19 cellular contexts compared by ENCODE assay signal in genomic region chr10:49194212-49194920, GRCh38. TPM values are rescaled to one million over a fixed set of nuclear protein-coding genes. Genes with fewer than 3 reads are reported as not detected.
A peak's percentile ranks its signal among the peaks of the same experiment; 100 is the strongest.
DNase-seq lines count a peak whose midpoint lies in the region; ATAC-seq, FAIRE-seq and TF ChIP-seq lines count a peak whose summit lies in the region.
"Had no signal": no experiment of that assay in that cellular context is flagged by ENCODE, and none has a peak within 500 bp of the region (broad histone marks: within the 10 kb centered on the region; RNA-seq: fewer than 3 reads in every experiment).

No MANE protein-coding gene starts in this region.

- H3K4me3 Mint-ChIP-seq in activated CD4-positive, alpha-beta T cell treated with anti-CD3 and anti-CD28 coated beads, Interleukin-2, amount 10 ng/mL, durations not matched to agents 24 days and 14 days = no peak overlapping the region
- peak overlapping the region; percentile 67 for H3K4me3 Mint-ChIP-seq in activated T-helper 17 cell treated with anti-CD3 and anti-CD28 coated beads, Interleukin-2, amount 50 U/mL, for 72 hours
- H3K4me3 Mint-ChIP-seq in natural killer cell = peak overlapping the region; percentile 52
- H3K4me3 Mint-ChIP-seq: neural crest cell, WTC11 had no signal

- peaks cover 9% of the 10 kb centered on the region for H3K9me3 Mint-ChIP-seq in activated CD4-positive, alpha-beta T cell treated with anti-CD3 and anti-CD28 coated beads, Interleukin-2, amount 10 ng/mL, durations not matched to agents 24 days and 14 days
- H3K9me3 Mint-ChIP-seq in activated T-helper 17 cell treated with anti-CD3 and anti-CD28 coated beads, Interleukin-2, amount 50 U/mL, for 72 hours = no peaks in the 10 kb centered on the region
- no peaks in the 10 kb centered on the region for H3K9me3 Mint-ChIP-seq in natural killer cell
- H3K9me3 Mint-ChIP-seq: neural crest cell, WTC11 had no signal

- H3K36me3 Mint-ChIP-seq in activated CD4-positive, alpha-beta T cell treated with anti-CD3 and anti-CD28 coated beads, Interleukin-2, amount 10 ng/mL, durations not matched to agents 24 days and 14 days (ENCODE audit: low read depth) = peaks cover 2% of the 10 kb centered on the region
- H3K36me3 Mint-ChIP-seq in activated T-helper 17 cell treated with anti-CD3 and anti-CD28 coated beads, Interleukin-2, amount 50 U/mL, for 72 hours (ENCODE audit: low read depth) = no peaks in the 10 kb centered on the region
- H3K36me3 Mint-ChIP-seq in natural killer cell = no peaks in the 10 kb centered on the region
- H3K36me3 Mint-ChIP-seq: WTC11 had no signal

- peak overlapping the region; percentile 30 for H3K27ac Mint-ChIP-seq in activated CD4-positive, alpha-beta T cell treated with anti-CD3 and anti-CD28 coated beads, Interleukin-2, amount 10 ng/mL, durations not matched to agents 24 days and 14 days
- peak overlapping the region; percentile 70 for H3K27ac Mint-ChIP-seq in activated T-helper 17 cell treated with anti-CD3 and anti-CD28 coated beads, Interleukin-2, amount 50 U/mL, for 72 hours
- H3K27ac Mint-ChIP-seq in natural killer cell = peak overlapping the region; percentile 80 to 84
- H3K27ac Mint-ChIP-seq: WTC11 had no signal

- FAIRE-seq in kidney (lab: Jason Lieb, UNC) = no peak

- no peak overlapping the region for H3K4me3 ChIP-seq in kidney (ENCODE audit: low read length in 2 of 2)
- H3K4me3 ChIP-seq: A549, gastroesophageal sphincter, right lobe of liver, transverse colon had no signal

- no peaks in the 10 kb centered on the region for H3K4me1 ChIP-seq in kidney (ENCODE audit: control insufficient read depth in 1 of 2, insufficient read depth in 1 of 2, low read depth in 1 of 2, low read length in 2 of 2)
- H3K4me1 ChIP-seq: A549 had no signal

- H3K9me3 ChIP-seq in kidney (ENCODE audit: control insufficient read depth in 1 of 2, low read length in 2 of 2) = no peaks in the 10 kb centered on the region
- H3K9me3 ChIP-seq: A549, right lobe of liver, transverse colon had no signal

- H3K4me1 Mint-ChIP-seq in activated CD4-positive, alpha-beta T cell treated with anti-CD3 and anti-CD28 coated beads, Interleukin-2, amount 10 ng/mL, durations not matched to agents 24 days and 14 days = peaks cover 26% of the 10 kb centered on the region
- peaks cover 18% of the 10 kb centered on the region for H3K4me1 Mint-ChIP-seq in activated T-helper 17 cell treated with anti-CD3 and anti-CD28 coated beads, Interleukin-2, amount 50 U/mL, for 72 hours
- H3K4me1 Mint-ChIP-seq in natural killer cell = peaks cover 39 to 43% of the 10 kb centered on the region in 2 donors
- H3K4me1 Mint-ChIP-seq: neural crest cell, WTC11 had no signal

- DNase-seq in activated CD4-positive, alpha-beta T cell treated with anti-CD3 and anti-CD28 coated beads, Interleukin-2, amount 10 ng/mL, durations not matched to agents 24 days and 14 days = peak; percentile 52
- no peak for DNase-seq in activated CD4-positive, alpha-beta T cell treated with anti-CD3 and anti-CD28 coated beads for 48 hours
- DNase-seq in GF-D8 (lab: John Stamatoyannopoulos, UW) (peak; percentile 11), natural killer cell (no peak), SK-N-DZ (ENCODE audit: low spot score) (no peak), kidney (no peak)
- DNase-seq: H7; NCI-H2029 treated with DMSO at 0.1 percent for 48 hours; NCI-H526; right lobe of liver; stimulated activated CD4-positive, alpha-beta T cell treated with anti-CD3 and anti-CD28 coated beads, Interleukin-2, amount 100 ng/mL, for 48 hours; transverse colon had no signal

- H3K27ac ChIP-seq in kidney (ENCODE audit: low read depth in 2 of 2, low read length in 2 of 2) = no peak overlapping the region
- H3K27ac ChIP-seq: A549, right lobe of liver, transverse colon had no signal

- no peak overlapping the region for H3K9ac ChIP-seq in kidney (ENCODE audit: low read length in 2 of 2)

- H3K36me3 ChIP-seq in kidney (ENCODE audit: control insufficient read depth in 1 of 2, insufficient read depth in 2 of 2, low read length in 2 of 2) = no peaks in the 10 kb centered on the region
- H3K36me3 ChIP-seq: gastroesophageal sphincter, right lobe of liver, transverse colon had no signal

- ATAC-seq in activated T-helper 17 cell treated with anti-CD3 and anti-CD28 coated beads, Interleukin-2, amount 50 U/mL, for 72 hours (replicated peaks) = peak; percentile 43
- ATAC-seq in natural killer cell (peak; percentile 46 to 66 (median 65)), HG03460 (IDR thresholded peaks at IDR 0.05; ENCODE audit: unreplicated experiment) (no peak)
- ATAC-seq: A549, gastroesophageal sphincter, right lobe of liver, WTC11 had no signal

- intact Hi-C loops in activated CD4-positive, alpha-beta T cell treated with anti-CD3 and anti-CD28 coated beads, Interleukin-2, amount 10 ng/mL, durations not matched to agents 24 days and 14 days (cut with micrococcal nuclease) = no loop called here
- intact Hi-C loops in natural killer cell (cut with micrococcal nuclease) = no loop called here
- intact Hi-C loops in kidney (cut with DNase I) = no loop called here

- H3K27me3 Mint-ChIP-seq in activated CD4-positive, alpha-beta T cell treated with anti-CD3 and anti-CD28 coated beads, Interleukin-2, amount 10 ng/mL, durations not matched to agents 24 days and 14 days = peaks cover 26% of the 10 kb centered on the region
- H3K27me3 Mint-ChIP-seq in activated T-helper 17 cell treated with anti-CD3 and anti-CD28 coated beads, Interleukin-2, amount 50 U/mL, for 72 hours = peaks cover 6% of the 10 kb centered on the region
- peaks cover 0 to 17% of the 10 kb centered on the region in 2 donors for H3K27me3 Mint-ChIP-seq in natural killer cell (ENCODE audit: low read depth in 2 of 2)

- TF ChIP-seq CTCF in natural killer cell (IDR thresholded peaks at IDR 0.05) (no peak), kidney (IDR thresholded peaks at IDR 0.05; ENCODE audit: borderline replicate concordance, extremely low read depth, insufficient read depth) (no peak)

RNA-seq across cellular contexts. Expression of gene TMEM273, which starts 6.2 kb away (rescaled TPM):
- total RNA-seq in activated CD4-positive, alpha-beta T cell treated with anti-CD3 and anti-CD28 coated beads, Interleukin-2, amount 10 ng/mL, durations not matched to agents 24 days and 14 days = 34.3 and 36.4 TPM in 2 replicates
- total RNA-seq in activated T-helper 17 cell treated with anti-CD3 and anti-CD28 coated beads, Interleukin-2, amount 50 U/mL, for 72 hours = 100 to 1,000 TPM in 1 of 2 donors, 10 to 100 TPM in 1; 92.2 to 262 TPM
- 10 to 100 TPM; 11.6 to 46.3 (median 29.4) TPM for total RNA-seq in natural killer cell
- 2.6 and 4.7 TPM in 2 replicates for polyA plus RNA-seq in SK-N-DZ (2014; cell fraction: cytosol; rRNA removed)
- 5.3 and 8.4 TPM in 2 replicates for polyA plus RNA-seq in SK-N-DZ (2014; cell fraction: nucleus; rRNA removed)
- 16.8 TPM for total RNA-seq in kidney
- polyA plus RNA-seq in kidney (ENCODE audit: insufficient read depth, low read depth, low replicate concordance) = 3.2 TPM
- total RNA-seq: H7, RPMI7951 had no signal
- polyA plus RNA-seq: A549 had no signal

Comparison
In these comparisons a context has a peak if more than half of its experiments do, and no peak if none do; other contexts are left out.
1. DNase-seq: peak in activated CD4-positive, alpha-beta T cell treated with anti-CD3 and anti-CD28 coated beads, Interleukin-2, amount 10 ng/mL, durations not matched to agents 24 days and 14 days (single experiment) and GF-D8 (single experiment); none in activated CD4-positive, alpha-beta T cell treated with anti-CD3 and anti-CD28 coated beads for 48 hours (single experiment), natural killer cell (single experiment), SK-N-DZ (single experiment) and kidney (single experiment).
2. H3K27ac Mint-ChIP-seq: peak in every context shown above with its lines; median percentile 82 in natural killer cell; 70 in activated T-helper 17 cell treated with anti-CD3 and anti-CD28 coated beads, Interleukin-2, amount 50 U/mL, for 72 hours; 30 in activated CD4-positive, alpha-beta T cell treated with anti-CD3 and anti-CD28 coated beads, Interleukin-2, amount 10 ng/mL, durations not matched to agents 24 days and 14 days.